Comparison of ENCODE assay signal across 23 cellular contexts in the genomic region with DNA sequence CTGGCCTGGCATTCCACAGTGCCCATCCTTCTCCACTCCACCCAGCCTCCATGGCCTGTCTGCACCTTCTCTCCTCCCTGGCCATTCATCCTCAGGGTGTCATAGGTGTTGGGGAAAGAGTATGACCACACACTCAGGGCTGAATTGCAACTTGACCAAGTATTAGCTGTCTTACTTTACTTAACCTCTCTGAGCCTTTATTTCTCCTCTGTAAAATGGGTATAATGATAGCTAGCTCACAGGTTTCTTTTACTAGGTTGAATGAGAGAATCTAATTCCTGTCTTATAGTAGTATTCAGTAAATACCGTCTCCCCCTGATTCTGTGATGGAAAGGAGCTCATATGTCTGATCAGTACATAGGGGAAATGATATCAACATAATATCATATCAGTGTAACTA.
"Had no signal": no experiment of that assay in that cellular context is flagged by ENCODE, and none has a peak within 500 bp of the region (broad histone marks: within the 10 kb centered on the region; RNA-seq: fewer than 3 reads in every experiment).

No MANE protein-coding gene starts in this region.

- H3K4me3 Mint-ChIP-seq: naive thymus-derived CD8-positive, alpha-beta T cell; stimulated activated effector memory CD8-positive, alpha-beta T cell treated with anti-CD3 and anti-CD28 coated beads, Interleukin-12 subunit alpha, Interleukin-12 subunit beta, amount 100 ng/mL, for 72 hours had no signal

- H3K4me3 ChIP-seq: heart left ventricle, left lung, lower lobe of right lung, ovary, right atrium auricular region, sigmoid colon, spleen, stomach, thoracic aorta, tibial artery, upper lobe of right lung had no signal

- H3K36me3 Mint-ChIP-seq: naive thymus-derived CD8-positive, alpha-beta T cell had no signal

- DNase-seq: heart left ventricle; hypothalamus; immature natural killer cell; kidney; left colon; left lung; lower lobe of right lung; naive thymus-derived CD8-positive, alpha-beta T cell; ovary; sigmoid colon; small intestine; spleen; stimulated activated CD4-positive, alpha-beta T cell treated with anti-CD3 and anti-CD28 coated beads, Interleukin-4, amount 100 ng/mL, for 24 hours; stimulated activated naive CD8-positive, alpha-beta T cell treated with anti-CD3 and anti-CD28 coated beads, Interleukin-15, Interleukin-2, amounts not matched to agents 100 U/mL and 50 U/mL, for 24 hours; stomach; tibial artery; upper lobe of right lung had no signal

- H3K9me3 ChIP-seq: heart left ventricle, left lung, lower lobe of right lung, ovary, right atrium auricular region, sigmoid colon, spleen, stomach, thoracic aorta, tibial artery, upper lobe of right lung had no signal

- H3K27me3 ChIP-seq: heart left ventricle, left lung, ovary, right atrium auricular region, sigmoid colon, spleen, stomach, tibial artery, upper lobe of right lung had no signal

- H3K27me3 Mint-ChIP-seq: naive thymus-derived CD8-positive, alpha-beta T cell; progenitor cell of endocrine pancreas had no signal

- H3K27ac Mint-ChIP-seq: stimulated activated effector memory CD8-positive, alpha-beta T cell treated with anti-CD3 and anti-CD28 coated beads, Interleukin-12 subunit alpha, Interleukin-12 subunit beta, amount 100 ng/mL, for 72 hours had no signal

- FAIRE-seq: islet of Langerhans, kidney, small intestine, urothelium cell line had no signal

- H3K27ac ChIP-seq: heart left ventricle, left lung, lower lobe of right lung, ovary, right atrium auricular region, spleen, stomach, thoracic aorta, tibial artery, upper lobe of right lung had no signal

- H3K9me3 Mint-ChIP-seq: immature natural killer cell; naive thymus-derived CD8-positive, alpha-beta T cell; stimulated activated effector memory CD8-positive, alpha-beta T cell treated with anti-CD3 and anti-CD28 coated beads, Interleukin-12 subunit alpha, Interleukin-12 subunit beta, amount 100 ng/mL, for 72 hours had no signal

- H3K36me3 ChIP-seq: heart left ventricle, left lung, lower lobe of right lung, ovary, right atrium auricular region, sigmoid colon, spleen, stomach, thoracic aorta, tibial artery, upper lobe of right lung had no signal

- ATAC-seq: heart left ventricle; left colon; left lung; lower lobe of right lung; naive thymus-derived CD8-positive, alpha-beta T cell; stimulated activated effector memory CD8-positive, alpha-beta T cell treated with anti-CD3 and anti-CD28 coated beads, Interleukin-12 subunit alpha, Interleukin-12 subunit beta, amount 100 ng/mL, for 72 hours; stimulated activated naive CD8-positive, alpha-beta T cell treated with anti-CD3 and anti-CD28 coated beads, Interleukin-15, Interleukin-2, amounts not matched to agents 100 U/mL and 50 U/mL, for 24 hours; upper lobe of right lung had no signal
